In the genomic region with DNA sequence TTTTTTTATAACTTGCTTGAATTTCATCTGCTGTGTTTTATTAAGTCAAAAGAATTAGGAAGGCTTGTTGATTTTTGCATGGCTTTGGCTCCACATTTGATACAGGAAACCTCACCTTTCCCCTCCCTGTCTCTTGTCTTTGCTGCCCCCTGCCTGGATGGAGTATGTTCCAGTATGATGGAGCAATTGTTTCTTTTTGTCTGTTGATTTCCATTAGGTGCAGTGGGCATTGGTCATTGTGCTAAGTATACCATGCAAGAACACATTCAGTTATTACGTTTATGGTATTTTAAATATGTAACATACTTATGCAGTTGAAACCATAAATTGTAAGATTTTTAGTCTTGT, we compare ENCODE assay signal across 2 cellular contexts.
TF ChIP-seq lines count a peak whose summit lies in the region.

No MANE protein-coding gene starts in this region.

TF ChIP-seq in SK-N-SH, 30 proteins besides CTCF, POLR2A, EP300 and RAD21:
- TF ChIP-seq TEAD4 (IDR thresholded peaks at IDR 0.05; ENCODE audit: borderline replicate concordance, insufficient read depth), result no peak
- TF ChIP-seq SMC3 (IDR thresholded peaks at IDR 0.05; ENCODE audit: low read depth, low read length), result peak; percentile 39; the same call in 1 of the 2 replicates

TF ChIP-seq in HepG2, 621 proteins besides CTCF, POLR2A, EP300 and RAD21:
- peak; percentile 21; the same call in 1 of the 2 replicates for TF ChIP-seq SMC3 (IDR thresholded peaks at IDR 0.05; ENCODE audit: low read length)
- TF ChIP-seq SAP130 (CRISPR knock-in tag; IDR thresholded peaks at IDR 0.05; ENCODE audit: low read depth), result 0 out of 2 replicates have a peak, but pooled peaks have one; percentile 14
- no peak for TF ChIP-seq HOXA3 (CRISPR knock-in tag; IDR thresholded peaks at IDR 0.05)
- TF ChIP-seq, protein P1, sequence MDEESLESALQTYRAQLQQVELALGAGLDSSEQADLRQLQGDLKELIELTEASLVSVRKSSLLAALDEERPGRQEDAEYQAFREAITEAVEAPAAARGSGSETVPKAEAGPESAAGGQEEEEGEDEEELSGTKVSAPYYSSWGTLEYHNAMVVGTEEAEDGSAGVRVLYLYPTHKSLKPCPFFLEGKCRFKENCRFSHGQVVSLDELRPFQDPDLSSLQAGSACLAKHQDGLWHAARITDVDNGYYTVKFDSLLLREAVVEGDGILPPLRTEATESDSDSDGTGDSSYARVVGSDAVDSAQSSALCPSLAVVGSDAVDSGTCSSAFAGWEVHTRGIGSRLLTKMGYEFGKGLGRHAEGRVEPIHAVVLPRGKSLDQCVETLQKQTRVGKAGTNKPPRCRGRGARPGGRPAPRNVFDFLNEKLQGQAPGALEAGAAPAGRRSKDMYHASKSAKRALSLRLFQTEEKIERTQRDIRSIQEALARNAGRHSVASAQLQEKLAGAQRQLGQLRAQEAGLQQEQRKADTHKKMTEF (CRISPR knock-in tag; IDR thresholded peaks at IDR 0.05), result no peak
- TF ChIP-seq ZNF605 (CRISPR knock-in tag; IDR thresholded peaks at IDR 0.05), result no peak
- TF ChIP-seq, protein P2, sequence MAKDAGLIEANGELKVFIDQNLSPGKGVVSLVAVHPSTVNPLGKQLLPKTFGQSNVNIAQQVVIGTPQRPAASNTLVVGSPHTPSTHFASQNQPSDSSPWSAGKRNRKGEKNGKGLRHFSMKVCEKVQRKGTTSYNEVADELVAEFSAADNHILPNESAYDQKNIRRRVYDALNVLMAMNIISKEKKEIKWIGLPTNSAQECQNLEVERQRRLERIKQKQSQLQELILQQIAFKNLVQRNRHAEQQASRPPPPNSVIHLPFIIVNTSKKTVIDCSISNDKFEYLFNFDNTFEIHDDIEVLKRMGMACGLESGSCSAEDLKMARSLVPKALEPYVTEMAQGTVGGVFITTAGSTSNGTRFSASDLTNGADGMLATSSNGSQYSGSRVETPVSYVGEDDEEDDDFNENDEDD (CRISPR knock-in tag; IDR thresholded peaks at IDR 0.05; ENCODE audit: borderline replicate concordance), result no peak
- TF ChIP-seq ZBTB8A (CRISPR knock-in tag; IDR thresholded peaks at IDR 0.05; ENCODE audit: borderline replicate concordance, low read depth), result no peak
- peak; percentile 66 for TF ChIP-seq STAG1 (CRISPR knock-in tag; IDR thresholded peaks at IDR 0.05)
